22 cellular contexts compared by ENCODE assay signal in the genomic region with DNA sequence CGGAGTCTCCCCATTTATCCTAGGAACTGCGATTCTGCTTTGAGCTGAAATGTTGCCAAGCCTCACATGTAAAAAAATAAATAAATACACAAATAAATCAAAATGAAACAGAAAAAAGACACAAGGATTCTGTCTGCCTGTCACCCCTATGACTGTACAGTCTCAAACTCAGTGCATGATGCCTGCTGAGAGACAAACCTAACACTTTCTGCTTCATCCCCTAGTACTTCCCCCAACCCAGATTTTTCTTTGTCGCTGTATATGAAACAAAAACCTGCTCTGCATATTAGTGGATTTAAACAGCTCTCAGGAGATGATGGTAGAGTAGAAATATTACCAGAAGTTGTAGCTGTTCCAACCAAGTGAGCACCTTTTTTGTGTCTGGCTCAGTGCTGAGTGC.
"Had no signal": no experiment of that assay in that cellular context is flagged by ENCODE, and none has a peak within 500 bp of the region (broad histone marks: within the 10 kb centered on the region; RNA-seq: fewer than 3 reads in every experiment).

No MANE protein-coding gene starts in this region.

- H3K36me3 ChIP-seq: neural progenitor cell, pancreas, suprapubic skin, thyroid gland had no signal

- H3K4me3 Mint-ChIP-seq: natural killer cell treated with Interleukin-12 subunit alpha and Interleukin-12 subunit beta and Interleukin-15 and Interleukin-18, amount 100 ng/mL, for 72 hours; neural progenitor cell; type B pancreatic cell had no signal

- H3K4me2 ChIP-seq: hepatocyte, neural progenitor cell had no signal

- H3K9me3 ChIP-seq: pancreas, suprapubic skin, thyroid gland had no signal

- H2AFZ ChIP-seq: hepatocyte, neural progenitor cell had no signal

- H3K9ac ChIP-seq: neural progenitor cell had no signal

- DNase-seq: dorsolateral prefrontal cortex; effector CD8-positive, alpha-beta T cell; foreskin melanocyte; head of caudate nucleus; kidney; left colon; left ventricle myocardium superior; mesenchymal stem cell; midbrain; nucleus accumbens; pancreas; right cardiac atrium; stimulated activated CD4-positive, alpha-beta T cell treated with anti-CD3 and anti-CD28 coated beads, Interleukin-12 subunit alpha, Interleukin-12 subunit beta, amount 100 ng/mL, for 4 hours; stimulated activated naive CD8-positive, alpha-beta T cell treated with anti-CD3 and anti-CD28 coated beads, Interleukin-15, Interleukin-2, amounts not matched to agents 100 U/mL and 50 U/mL, for 24 hours; thyroid gland had no signal

- H3K27me3 ChIP-seq: dorsolateral prefrontal cortex, hepatocyte, neural progenitor cell, pancreas, suprapubic skin, thyroid gland had no signal

- H3K9me3 Mint-ChIP-seq: natural killer cell treated with Interleukin-12 subunit alpha and Interleukin-12 subunit beta and Interleukin-15 and Interleukin-18, amount 100 ng/mL, for 72 hours; type B pancreatic cell had no signal

- ATAC-seq: left ventricle myocardium superior; right cardiac atrium; stimulated activated naive CD8-positive, alpha-beta T cell treated with anti-CD3 and anti-CD28 coated beads, Interleukin-15, Interleukin-2, amounts not matched to agents 100 U/mL and 50 U/mL, for 24 hours had no signal

- H3K27ac Mint-ChIP-seq: natural killer cell treated with Interleukin-12 subunit alpha and Interleukin-12 subunit beta and Interleukin-15 and Interleukin-18, amount 100 ng/mL, for 72 hours; neural progenitor cell; progenitor cell of endocrine pancreas; type B pancreatic cell had no signal

- H3K4me1 ChIP-seq: pancreas, suprapubic skin, thyroid gland had no signal

- H3K4me3 ChIP-seq: dorsolateral prefrontal cortex, hepatocyte, lung, neural progenitor cell, pancreas, suprapubic skin, thyroid gland had no signal

- H3K36me3 Mint-ChIP-seq: natural killer cell treated with Interleukin-12 subunit alpha and Interleukin-12 subunit beta and Interleukin-15 and Interleukin-18, amount 100 ng/mL, for 72 hours; neural progenitor cell; type B pancreatic cell had no signal

- H3K79me2 ChIP-seq: hepatocyte had no signal
